In genomic region chr1:119737040-119737682, GRCh38 we compare ENCODE assay signal across 14 cellular contexts. TPM values are rescaled to one million over a fixed set of nuclear protein-coding genes. Genes with fewer than 3 reads are reported as not detected.
DNase-seq lines count a peak whose midpoint lies in the region; ATAC-seq and TF ChIP-seq lines count a peak whose summit lies in the region.
"Had no signal": no experiment of that assay in that cellular context is flagged by ENCODE, and none has a peak within 500 bp of the region (broad histone marks: within the 10 kb centered on the region; RNA-seq: fewer than 3 reads in every experiment).

No MANE protein-coding gene starts in this region.

- no peak for TF ChIP-seq EP300 in gastroesophageal sphincter (IDR thresholded peaks at IDR 0.05)

- peaks cover under 1% of the 10 kb centered on the region for H3K4me1 Mint-ChIP-seq in MCF 10A (ENCODE audit: insufficient read depth, unreplicated experiment)
- H3K4me1 Mint-ChIP-seq: central memory CD8-positive, alpha-beta T cell had no signal

- POLR2A ChIA-PET in MCF 10A (lab: Yijun Ruan, JAX) = interaction anchor here (0.7 kb wide), 1 partner anchor 13 kb away, joined by 3 read pairs; no protein-coding TSS in a partner anchor

- no peaks in the 10 kb centered on the region for H3K27me3 ChIP-seq in breast epithelium
- no peaks in the 10 kb centered on the region for H3K27me3 ChIP-seq in gastroesophageal sphincter

- peaks cover 35% of the 10 kb centered on the region for H3K36me3 Mint-ChIP-seq in MCF 10A (ENCODE audit: insufficient read depth, unreplicated experiment)

- H3K4me3 ChIP-seq in breast epithelium (no peak overlapping the region), gastroesophageal sphincter (no peak overlapping the region)

- no peaks in the 10 kb centered on the region for H3K36me3 ChIP-seq in breast epithelium
- H3K36me3 ChIP-seq in gastroesophageal sphincter = peaks cover 0 to 62% of the 10 kb centered on the region in 2 donors

- H3K27ac ChIP-seq in breast epithelium = peak overlapping the region; percentile 75 to 81
- no peak overlapping the region for H3K27ac ChIP-seq in gastroesophageal sphincter

- CTCF ChIA-PET in MCF 10A (lab: Yijun Ruan, JAX) = no interaction called here

- DNase-seq in breast epithelium (ENCODE audit: low spot score in 2 of 2) = peak in 1 of 2 donors; percentile 62
- DNase-seq in MCF 10A (ENCODE audit: unreplicated experiment) = no peak
- DNase-seq in myocyte (ENCODE audit: low read depth) = peak; percentile 85
- DNase-seq in activated T-cell treated with anti-CD3 and anti-CD28 coated beads, Interleukin-2, amount 50 U/mL, for 1 hour = no peak
- DNase-seq: activated CD8-positive, alpha-beta memory T cell treated with anti-CD3 and anti-CD28 coated beads for 24 hours; NCI-H2081 treated with DMSO at 0.1 percent for 48 hours; SK-N-SH; stimulated activated CD4-positive, alpha-beta T cell treated with anti-CD3 and anti-CD28 coated beads, Interleukin-4, amount 100 ng/mL, for 4 hours had no signal

- TF ChIP-seq CTCF in breast epithelium (IDR thresholded peaks at IDR 0.05) (no peak), MCF 10A (IDR thresholded peaks at IDR 0.05; ENCODE audit: unreplicated experiment) (no peak), gastroesophageal sphincter (IDR thresholded peaks at IDR 0.05) (no peak)

- H3K27ac Mint-ChIP-seq in MCF 10A (ENCODE audit: low read depth, unreplicated experiment) = no peak overlapping the region

- H3K4me1 ChIP-seq in breast epithelium = peaks cover 0 to 5% of the 10 kb centered on the region in 2 donors
- H3K4me1 ChIP-seq in gastroesophageal sphincter = peaks cover 0 to 8% (median 6%) of the 10 kb centered on the region in 3 donors

- H3K9me3 ChIP-seq in breast epithelium = no peaks in the 10 kb centered on the region
- no peaks in the 10 kb centered on the region for H3K9me3 ChIP-seq in gastroesophageal sphincter
- H3K9me3 ChIP-seq: SK-N-SH had no signal

- no TSS peak for BruUV-seq in MCF 10A (replicated peaks; lab: Mats Ljungman, UMichigan)

- ATAC-seq in esophagus mucosa (peak; percentile 25), gastroesophageal sphincter (no peak), GM19023 (IDR thresholded peaks at IDR 0.05; ENCODE audit: unreplicated experiment) (no peak), HG02884 (IDR thresholded peaks at IDR 0.05; ENCODE audit: unreplicated experiment) (no peak)

- TF ChIP-seq POLR2A in breast epithelium (IDR thresholded peaks at IDR 0.05) = no peak
- no peak for TF ChIP-seq POLR2A in gastroesophageal sphincter (IDR thresholded peaks at IDR 0.05)

- WGBS in gastroesophageal sphincter (ENCODE audit: low coverage in 1 of 2), 2 donors = 50 to 67% methylated on average over 1 to 2 of the region's 16 CpGs

- intact Hi-C loops in breast epithelium (cut with DNase I; ENCODE audit: low total_unique reads) = no loop called here
- intact Hi-C loops in MCF 10A (cut with micrococcal nuclease) = no loop called here

- H3K9me3 Mint-ChIP-seq in MCF 10A (ENCODE audit: unreplicated experiment) = no peaks in the 10 kb centered on the region
- H3K9me3 Mint-ChIP-seq: central memory CD8-positive, alpha-beta T cell had no signal

- no peak overlapping the region for H3K4me3 Mint-ChIP-seq in MCF 10A (ENCODE audit: unreplicated experiment)
- H3K4me3 Mint-ChIP-seq: central memory CD8-positive, alpha-beta T cell had no signal

- no peaks in the 10 kb centered on the region for H3K27me3 Mint-ChIP-seq in MCF 10A (ENCODE audit: insufficient read depth, unreplicated experiment)
- H3K27me3 Mint-ChIP-seq: central memory CD8-positive, alpha-beta T cell had no signal

RNA-seq across cellular contexts. Expression of gene PHGDH, which starts 25.4 kb away (rescaled TPM):
- 10 to 100 TPM in 2 of 3 donors, 1 to 10 TPM in 1; 6.1 to 54.7 (median 17.7) TPM for total RNA-seq in breast epithelium
- total RNA-seq in MCF 10A (2022) = 165 and 198 TPM in 2 replicates
- total RNA-seq in esophagus mucosa = 108 TPM
- 23.9 and 26.6 TPM in 2 replicates for total RNA-seq in myocyte
- polyA plus RNA-seq in myocyte (2012) = 193 TPM
- 10 to 100 TPM; 16.7 to 34.9 (median 26.4) TPM for total RNA-seq in gastroesophageal sphincter

RNA-seq across cellular contexts. Expression of gene HMGCS2, which starts 31.5 kb away (rescaled TPM):
- total RNA-seq in breast epithelium = 100 to 1,000 TPM in 1 of 3 donors, 10 to 100 TPM in 1, under 1 TPM in 1; 0.16 to 142 (median 23.0) TPM
- total RNA-seq in MCF 10A (2022) = not detected in 2 replicates
- 0.76 TPM for total RNA-seq in esophagus mucosa
- total RNA-seq in myocyte = not detected in 2 replicates
- not detected for polyA plus RNA-seq in myocyte (2012)
- 1 to 10 TPM in 1 of 4 donors, under 1 TPM in 1, not detected in 2; 0.15 to 3.4 TPM for total RNA-seq in gastroesophageal sphincter
- total RNA-seq: frontal cortex had no signal
- polyA plus RNA-seq: SK-N-SH had no signal

Comparison
In these comparisons a context has a peak if more than half of its experiments do, and no peak if none do; other contexts are left out.
1. H3K27ac ChIP-seq: peak in breast epithelium (2 of 2); none in gastroesophageal sphincter (0 of 4).